8 cellular contexts compared by ENCODE assay signal in genomic region chr19:12294308-12295158, GRCh38. TPM values are rescaled to one million over a fixed set of nuclear protein-coding genes. Genes with fewer than 3 reads are reported as not detected.
A peak's percentile ranks its signal among the peaks of the same experiment; 100 is the strongest.
DNase-seq lines count a peak whose midpoint lies in the region; ATAC-seq and TF ChIP-seq lines count a peak whose summit lies in the region.

ZNF44 (minus strand) TSS chr19:12294883; CDS start chr19:12294694, 189 bp downstream.

- H3K4me3 ChIP-seq in kidney epithelial cell (ENCODE audit: low read depth, low read length), result peak within 1 kb of the TSS; percentile 99

- no peak for TF ChIP-seq CTCF in chondrocyte (IDR thresholded peaks at IDR 0.05)
- no peak for TF ChIP-seq CTCF in kidney epithelial cell (IDR thresholded peaks at IDR 0.05; ENCODE audit: insufficient read depth, low read length, poor library complexity, severe bottlenecking)

- ATAC-seq in GM18907 (IDR thresholded peaks at IDR 0.05; ENCODE audit: unreplicated experiment), result peak; percentile 93
- ATAC-seq in HG03159 (IDR thresholded peaks at IDR 0.05; ENCODE audit: unreplicated experiment), result peak; percentile 93

- peak within 1 kb of the TSS; percentile 100 for H3K27ac Mint-ChIP-seq in chondrocyte (ENCODE audit: unreplicated experiment)

- no peaks in the 10 kb centered on the region for H3K27me3 Mint-ChIP-seq in chondrocyte (ENCODE audit: low read depth)

- H3K27me3 ChIP-seq in kidney epithelial cell (ENCODE audit: control insufficient read depth, insufficient read depth, low read length), result no peaks in the 10 kb centered on the region

- H3K36me3 ChIP-seq in kidney epithelial cell (ENCODE audit: control insufficient read depth, insufficient read depth, low read length), result no peaks in the 10 kb centered on the region

- H3K4me1 Mint-ChIP-seq in chondrocyte (ENCODE audit: low read depth), result peaks cover 29% of the 10 kb centered on the region

- H3K36me3 Mint-ChIP-seq in chondrocyte (ENCODE audit: low read depth), result no peaks in the 10 kb centered on the region

- DNase-seq in AG08395 (ENCODE audit: low spot score) (peak; percentile 96), NCI-H446 treated with DMSO at 0.1 percent for 48 hours (lab: John Stamatoyannopoulos, UW) (peak; percentile 69), chondrocyte (ENCODE audit: low spot score) (peak; percentile 97), kidney epithelial cell (ENCODE audit: low read depth) (peak; percentile 82)
- peak; percentile 92 for DNase-seq in activated CD4-positive, alpha-beta T cell treated with anti-CD3 and anti-CD28 coated beads for 1 hour
- DNase-seq in stimulated activated CD4-positive, alpha-beta T cell treated with anti-CD3 and anti-CD28 coated beads, Interleukin-15, amount 100 ng/mL, for 48 hours (ENCODE audit: low read depth in 2 of 2), result peak; percentile 96

- H3K4me3 Mint-ChIP-seq in chondrocyte (ENCODE audit: unreplicated experiment), result peak within 1 kb of the TSS; percentile 99

- H3K9me3 Mint-ChIP-seq in chondrocyte (ENCODE audit: low read depth), result no peaks in the 10 kb centered on the region

RNA-seq across cellular contexts. Expression of gene ZNF44, which starts in this region (rescaled TPM):
- total RNA-seq in chondrocyte, result 4.7 to 7.2 TPM (median 5.8 TPM) in 3 replicates
- total RNA-seq in kidney epithelial cell, result 4.4 and 5.3 TPM in 2 replicates

Comparison
In these comparisons a context has a peak if more than half of its experiments do, and no peak if none do; other contexts are left out.
1. Peak in every context shown above with its lines: DNase-seq, ATAC-seq and H3K4me3 ChIP-seq.